8 cellular contexts compared by ENCODE assay signal in genomic region chr2:109513749-109514588, GRCh38.
DNase-seq lines count a peak whose midpoint lies in the region; ATAC-seq, FAIRE-seq and TF ChIP-seq lines count a peak whose summit lies in the region.

No MANE protein-coding gene starts in this region.

- peak; percentile 75 for FAIRE-seq in GM19239 (lab: Jason Lieb, UNC)

- H3K9me3 ChIP-seq in AG04450 (ENCODE audit: control insufficient read depth, insufficient read depth, low read length), result peaks cover 7% of the 10 kb centered on the region
- no peaks in the 10 kb centered on the region for H3K9me3 ChIP-seq in ascending aorta

- intact Hi-C loops in ascending aorta (cut with DNase I) (loop anchor here (5.0 kb wide), 3 partner anchors 77 to 272 kb away; no protein-coding TSS in a partner anchor), left colon (cut with DNase I, micrococcal nuclease) (no loop called here)

- H3K36me3 ChIP-seq in ascending aorta, result no peaks in the 10 kb centered on the region

- H3K4me3 ChIP-seq in AG04450 (ENCODE audit: low read depth, low read length), result no peak overlapping the region
- H3K4me3 ChIP-seq in ascending aorta, result peak overlapping the region in 1 of 2 donors; percentile 47

- H3K27me3 ChIP-seq in AG04450 (ENCODE audit: control insufficient read depth, insufficient read depth, low read length), result no peaks in the 10 kb centered on the region
- no peaks in the 10 kb centered on the region for H3K27me3 ChIP-seq in ascending aorta

- CTCF ChIA-PET in AG04450 (lab: Charles Lee) (interaction anchor here (0.5 to 1.0 kb wide), 3 partner anchors 145 to 387 kb away, joined by 3 read pairs; no protein-coding TSS in a partner anchor), HEK293T (lab: Yijun Ruan, JAX) (interaction anchor here (0.6 kb wide), 1 partner anchor 208 kb away, joined by 3 read pairs; no protein-coding TSS in a partner anchor)

- no peak for TF ChIP-seq CTCF in AG04450 (IDR thresholded peaks at IDR 0.05; ENCODE audit: low read depth, low read length)
- no peak for TF ChIP-seq CTCF in ascending aorta (IDR thresholded peaks at IDR 0.05)

- H3K27ac ChIP-seq in AG04450 (ENCODE audit: low read depth, low read length) (peak overlapping the region; percentile 90), ascending aorta (peak overlapping the region; percentile 77 to 89)

- POLR2A ChIA-PET in AG04450 (lab: Yijun Ruan, JAX), result interaction anchor here (0.8 to 1.3 kb wide), 5 partner anchors 78 to 385 kb away, joined by 3 to 6 read pairs (median 4); partner anchors contain the start of gene SH3RF3
- POLR2A ChIA-PET in HEK293T (lab: Yijun Ruan, JAX), result no interaction called here

- peak; percentile 36 for ATAC-seq in HG03139 (IDR thresholded peaks at IDR 0.05; ENCODE audit: unreplicated experiment)
- no peak for ATAC-seq in left colon

- peak; percentile 84 for DNase-seq in AG04450 (ENCODE audit: low read depth, low spot score)
- DNase-seq in GM19239 (ENCODE audit: insufficient read length, low spot score), result no peak
- peak in 1 of 2 donors; percentile 87 for DNase-seq in ascending aorta (ENCODE audit: low spot score in 2 of 2)
- DNase-seq in midbrain (lab: John Stamatoyannopoulos, UW), result peak; percentile 4
- no peak for DNase-seq in NCI-H2107 (lab: John Stamatoyannopoulos, UW)
- DNase-seq in HEK293T (ENCODE audit: extremely low spot score), result no peak
- no peak for DNase-seq in left colon

- H3K4me1 ChIP-seq in ascending aorta, result peaks cover 7 to 15% of the 10 kb centered on the region in 2 donors

TF ChIP-seq in HEK293T, 16 proteins besides CTCF, POLR2A, EP300 and RAD21:
- TF ChIP-seq SP1 (IDR thresholded peaks at IDR 0.05), result no peak
- TF ChIP-seq FOXK2 (IDR thresholded peaks at IDR 0.05), result no peak

Comparison
In these comparisons a context has a peak if more than half of its experiments do, and no peak if none do; other contexts are left out.
1. DNase-seq: peak in AG04450 (single experiment) and midbrain (single experiment); none in GM19239 (single experiment), NCI-H2107 (single experiment), HEK293T (single experiment) and left colon (0 of 2).